17 cellular contexts compared by ENCODE assay signal in the genomic region with DNA sequence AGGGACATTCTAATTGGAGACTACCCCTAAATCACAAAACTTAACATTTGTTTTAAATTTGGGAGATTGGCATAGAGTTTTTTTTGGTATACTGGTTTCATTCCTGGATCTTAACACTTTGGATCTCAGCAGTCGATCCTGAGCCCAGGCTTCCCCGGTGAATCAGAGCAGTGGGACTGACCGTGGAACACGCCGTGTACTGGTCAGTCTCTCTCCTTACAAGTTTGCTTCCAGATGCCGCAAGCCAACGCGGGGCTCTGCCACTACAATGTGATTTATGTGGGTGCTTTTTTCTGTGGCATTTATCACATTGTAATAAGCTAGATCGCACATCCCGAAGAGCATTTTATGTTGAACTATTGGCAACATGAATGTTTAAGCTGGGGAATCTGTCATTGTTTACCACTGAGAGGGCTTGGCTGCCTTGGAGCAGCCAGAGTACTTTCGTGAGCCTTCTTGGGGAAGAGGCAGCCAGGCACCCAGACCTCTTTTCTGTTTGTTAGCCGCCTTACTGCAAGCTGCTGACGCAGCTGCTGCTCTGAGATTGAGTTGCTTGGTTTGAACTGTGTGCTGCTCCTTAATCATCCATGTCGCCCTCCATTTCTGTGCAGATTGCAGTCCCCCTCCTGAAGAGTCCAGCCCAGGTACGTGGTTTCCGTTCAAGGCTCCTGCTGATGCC. TPM values are rescaled to one million over a fixed set of nuclear protein-coding genes. Genes with fewer than 3 reads are reported as not detected.
A peak's percentile ranks its signal among the peaks of the same experiment; 100 is the strongest.
DNase-seq lines count a peak whose midpoint lies in the region; ATAC-seq and TF ChIP-seq lines count a peak whose summit lies in the region.
"Had no signal": no experiment of that assay in that cellular context is flagged by ENCODE, and none has a peak within 500 bp of the region (broad histone marks: within the 10 kb centered on the region; RNA-seq: fewer than 3 reads in every experiment).

No MANE protein-coding gene starts in this region.

- H3K4me3 Mint-ChIP-seq in T-helper 1 cell treated with Interleukin-12 subunit alpha and Interleukin-12 subunit beta and Interleukin-4 antibody, amounts not matched to agents 30 μg/mL and 1 μg/mL, for 36 hours = peak overlapping the region; percentile 44

- no peaks in the 10 kb centered on the region for H3K9me2 ChIP-seq in OCI-LY7 (ENCODE audit: insufficient read depth, low read length)

- POLR2A ChIA-PET in OCI-LY7 (lab: Charles Lee) = interaction anchor here (0.9 to 1.6 kb wide), 4 partner anchors 10 to 101 kb away, joined by 3 to 8 read pairs (median 5); no protein-coding TSS in a partner anchor

- H3K27me3 ChIP-seq in esophagus (ENCODE audit: control insufficient read depth in 1 of 2, insufficient read depth in 2 of 2, low read length in 2 of 2) = no peaks in the 10 kb centered on the region
- H3K27me3 ChIP-seq in parathyroid adenoma (ENCODE audit: control insufficient read depth, insufficient read depth, low read length) = no peaks in the 10 kb centered on the region
- no peaks in the 10 kb centered on the region for H3K27me3 ChIP-seq in H7 (ENCODE audit: control insufficient read depth, insufficient read depth, low read length)
- H3K27me3 ChIP-seq: hepatocyte had no signal

- no peak for TF ChIP-seq CTCF in OCI-LY7 (conservative IDR thresholded peaks at IDR 0.05; ENCODE audit: low read length)
- TF ChIP-seq CTCF in parathyroid adenoma (IDR thresholded peaks at IDR 0.05) = no peak

- H3K4me3 ChIP-seq in OCI-LY7 (ENCODE audit: low read depth, low read length, poor library complexity, severe bottlenecking) (no peak overlapping the region), esophagus (ENCODE audit: low read depth in 1 of 2, low read length in 2 of 2) (no peak overlapping the region), parathyroid adenoma (ENCODE audit: low read depth, low read length) (no peak overlapping the region), H7 (ENCODE audit: insufficient read depth, low read depth, low read length) (no peak overlapping the region)
- H3K4me3 ChIP-seq: hepatocyte had no signal

- CTCF ChIA-PET in OCI-LY7 (lab: Charles Lee; ENCODE audit: unreplicated experiment) = no interaction called here

- 83 to 84% methylated on average over 16 of the region's 16 CpGs for WGBS in esophagus, 2 donors

- no peak for ATAC-seq in GM21360 (IDR thresholded peaks at IDR 0.05; ENCODE audit: unreplicated experiment)
- ATAC-seq: left cardiac atrium had no signal

- H2AFZ ChIP-seq in OCI-LY7 (ENCODE audit: low read length) (peak overlapping the region; percentile 68; the same call in 1 of the 2 replicates), parathyroid adenoma (no peak overlapping the region)
- H2AFZ ChIP-seq: hepatocyte had no signal

- peak overlapping the region; percentile 55 for H3K4me2 ChIP-seq in OCI-LY7 (ENCODE audit: low read length)
- peak overlapping the region; percentile 12 for H3K4me2 ChIP-seq in parathyroid adenoma (ENCODE audit: low read length)
- H3K4me2 ChIP-seq: hepatocyte had no signal

- H3K27me3 Mint-ChIP-seq in T-helper 1 cell treated with Interleukin-12 subunit alpha and Interleukin-12 subunit beta and Interleukin-4 antibody, amounts not matched to agents 30 μg/mL and 1 μg/mL, for 36 hours (ENCODE audit: low read depth) = no peaks in the 10 kb centered on the region

- peaks cover 88% of the 10 kb centered on the region for H3K4me1 ChIP-seq in OCI-LY7 (ENCODE audit: insufficient read depth, low read length, poor library complexity, severe bottlenecking)
- peaks cover 6 to 11% of the 10 kb centered on the region in 2 donors for H3K4me1 ChIP-seq in esophagus (ENCODE audit: control insufficient read depth in 2 of 2, insufficient read depth in 2 of 2, low read length in 1 of 2)
- H3K4me1 ChIP-seq in parathyroid adenoma = peaks cover 10% of the 10 kb centered on the region

- H3K9me3 Mint-ChIP-seq in T-helper 1 cell treated with Interleukin-12 subunit alpha and Interleukin-12 subunit beta and Interleukin-4 antibody, amounts not matched to agents 30 μg/mL and 1 μg/mL, for 36 hours = no peaks in the 10 kb centered on the region

- no peaks in the 10 kb centered on the region for H4K20me1 ChIP-seq in OCI-LY7 (ENCODE audit: insufficient read depth, low read length)

- H3K27ac Mint-ChIP-seq in T-helper 1 cell treated with Interleukin-12 subunit alpha and Interleukin-12 subunit beta and Interleukin-4 antibody, amounts not matched to agents 30 μg/mL and 1 μg/mL, for 36 hours = peak overlapping the region; percentile 57

- H3K27ac ChIP-seq in OCI-LY7 (ENCODE audit: low read depth, low read length, poor library complexity, severe bottlenecking) (peak overlapping the region; percentile 64), esophagus (ENCODE audit: low read depth in 2 of 2, low read length in 1 of 2) (peak overlapping the region; percentile 9 to 11), parathyroid adenoma (no peak overlapping the region)
- H3K27ac ChIP-seq: 22Rv1, hepatocyte had no signal

- DNase-seq in T-helper 1 cell (no peak), OCI-LY7 (ENCODE audit: low spot score) (no peak), iPS-NIHi7 (ENCODE audit: extremely low spot score) (no peak), H7 (no peak)
- DNase-seq: activated CD4-positive, alpha-beta T cell treated with anti-CD3 and anti-CD28 coated beads, Interleukin-2, amount 50 U/mL, for 1 hour; activated naive CD4-positive, alpha-beta T cell; COR-L47; left cardiac atrium; NCI-H2081; NCI-H774; stimulated activated CD4-positive, alpha-beta T cell treated with anti-CD3 and anti-CD28 coated beads, Interleukin-2, amount 100 ng/mL, for 48 hours had no signal

- peaks cover 55% of the 10 kb centered on the region for H3K4me1 Mint-ChIP-seq in T-helper 1 cell treated with Interleukin-12 subunit alpha and Interleukin-12 subunit beta and Interleukin-4 antibody, amounts not matched to agents 30 μg/mL and 1 μg/mL, for 36 hours (ENCODE audit: low read depth)

- H3K36me3 Mint-ChIP-seq in T-helper 1 cell treated with Interleukin-12 subunit alpha and Interleukin-12 subunit beta and Interleukin-4 antibody, amounts not matched to agents 30 μg/mL and 1 μg/mL, for 36 hours (ENCODE audit: low read depth) = peaks cover 72% of the 10 kb centered on the region

- H3K79me2 ChIP-seq in OCI-LY7 (ENCODE audit: insufficient read depth, low read depth, low read length) (no peaks in the 10 kb centered on the region), parathyroid adenoma (no peaks in the 10 kb centered on the region)
- H3K79me2 ChIP-seq: hepatocyte had no signal

- H3K36me3 ChIP-seq in OCI-LY7 (ENCODE audit: insufficient read depth, low read length) (peaks cover 16% of the 10 kb centered on the region; the same call in 1 of the 2 replicates), esophagus (ENCODE audit: control insufficient read depth in 2 of 2, insufficient read depth in 2 of 2, low read length in 1 of 2) (peaks cover 8 to 19% of the 10 kb centered on the region in 2 donors), parathyroid adenoma (ENCODE audit: control insufficient read depth, insufficient read depth, low read length) (no peaks in the 10 kb centered on the region), H7 (replicated peaks; ENCODE audit: control insufficient read depth, insufficient read depth, low read length) (peaks cover 2% of the 10 kb centered on the region)

- H3K9ac ChIP-seq in parathyroid adenoma = no peak overlapping the region

- H3K9me3 ChIP-seq in OCI-LY7 (ENCODE audit: low read length) (no peaks in the 10 kb centered on the region), esophagus (ENCODE audit: control insufficient read depth in 2 of 2, insufficient read depth in 1 of 2, low read depth in 1 of 2, low read length in 1 of 2) (no peaks in the 10 kb centered on the region), parathyroid adenoma (ENCODE audit: control insufficient read depth, low read length) (no peaks in the 10 kb centered on the region)

- no TSS peak for BruUV-seq in OCI-LY7 (replicated peaks; lab: Mats Ljungman, UMichigan)

- intact Hi-C loops in OCI-LY7 (cut with micrococcal nuclease; ENCODE audit: unreplicated experiment) = no loop called here

RNA-seq across cellular contexts. Expression of a gene that starts 49.3 kb away (rescaled TPM):
- 40.0 and 50.1 TPM in 2 replicates for total RNA-seq in OCI-LY7 (2014; rRNA removed; shearing (Covaris generic))
- total RNA-seq in OCI-LY7 (2022) = 32.8 and 33.6 TPM in 2 replicates
- 10 to 100 TPM; 16.7 to 43.0 TPM for polyA plus RNA-seq in esophagus
- total RNA-seq in H7 (2014; rRNA removed; shearing (Covaris generic)) = 19.7 and 28.6 TPM in 2 replicates

RNA-seq across cellular contexts. Expression of a gene that starts 49.4 kb away (rescaled TPM):
- total RNA-seq in OCI-LY7 (2014; rRNA removed; shearing (Covaris generic)) = 19.2 and 24.4 TPM in 2 replicates
- total RNA-seq in OCI-LY7 (2022) = 33.3 and 33.7 TPM in 2 replicates
- polyA plus RNA-seq in esophagus = 10 to 100 TPM; 22.8 to 26.0 TPM
- total RNA-seq in H7 (2014; rRNA removed; shearing (Covaris generic)) = 36.3 and 37.1 TPM in 2 replicates
